Comparison of ENCODE assay signal across 8 cellular contexts in genomic region chr19:52269338-52270261, GRCh38. TPM values are rescaled to one million over a fixed set of nuclear protein-coding genes. Genes with fewer than 3 reads are reported as not detected.
DNase-seq lines count a peak whose midpoint lies in the region; ATAC-seq, FAIRE-seq and TF ChIP-seq lines count a peak whose summit lies in the region.

Gene ZNF766, plus strand, starts transcription at chr19:52269587. Its CDS starts 27 bp downstream, at chr19:52269614.

- H3K4me3 ChIP-seq in AG09309 (ENCODE audit: control insufficient read depth, low read depth, low read length) (peak within 1 kb of the TSS; percentile 60), keratinocyte (ENCODE audit: control insufficient read depth in 2 of 3, extremely low read depth in 1 of 3, insufficient read depth in 2 of 3, low read depth in 1 of 3, low read length in 3 of 3) (peak within 1 kb of the TSS; percentile 84 to 98 (median 85))

- peak within 1 kb of the TSS; percentile 89 for H2AFZ ChIP-seq in keratinocyte (ENCODE audit: control insufficient read depth, low read length)

- dilution Hi-C loops in keratinocyte (cut with MboI; ENCODE audit: extremely low pct_ligation_motif_present, low sequenced_read_pairs): no loop called here

- peak within 1 kb of the TSS; percentile 97 for H3K4me2 ChIP-seq in keratinocyte (ENCODE audit: control insufficient read depth, extremely low read depth, insufficient read depth, low read depth, low read length)

- DNase-seq in AG09309 (ENCODE audit: low read depth) (peak; percentile 71), NCI-H460 (ENCODE audit: extremely low read depth, low read depth) (peak; percentile 86), cerebellar nuclear complex (lab: John Stamatoyannopoulos, UW) (peak; percentile 48 to 86), keratinocyte (ENCODE audit: low read depth, low spot score) (peak; percentile 48)
- peak; percentile 98 for DNase-seq in activated CD4-positive, CD25-positive, alpha-beta regulatory T cell treated with anti-CD3 and anti-CD28 coated beads, Interleukin-2, amount 50 U/mL, for 72 hours
- peak; percentile 95 to 98 for DNase-seq in stimulated activated CD4-positive, alpha-beta T cell treated with anti-CD3 and anti-CD28 coated beads, Interleukin-15, amount 100 ng/mL, for 1 hour (ENCODE audit: low read depth in 1 of 2, low spot score in 1 of 2)

- FAIRE-seq in keratinocyte (lab: Jason Lieb, UNC): no peak

- no peak for TF ChIP-seq CTCF in AG09309 (IDR thresholded peaks at IDR 0.05; ENCODE audit: control insufficient read depth, insufficient read depth, low read depth, low read length, missing control alignments)
- no peak for TF ChIP-seq CTCF in keratinocyte (optimal IDR thresholded peaks at IDR 0.05 in 1 of 3, IDR thresholded peaks at IDR 0.05 in 1 of 3, conservative IDR thresholded peaks at IDR 0.05 in 1 of 3; ENCODE audit: extremely low read depth in 1 of 3, insufficient read depth in 2 of 3, low read length in 3 of 3)

- H4K20me1 ChIP-seq in keratinocyte (ENCODE audit: control insufficient read depth, extremely low read depth, insufficient read depth, low read length): no peaks in the 10 kb centered on the region

- H3K4me1 ChIP-seq in keratinocyte (ENCODE audit: control insufficient read depth, extremely low read depth, insufficient read depth, low read length): peaks cover 4% of the 10 kb centered on the region

- ATAC-seq in GM19043 (IDR thresholded peaks at IDR 0.05; ENCODE audit: low read depth, unreplicated experiment) (peak; percentile 95), HG03378 (IDR thresholded peaks at IDR 0.05; ENCODE audit: unreplicated experiment) (peak; percentile 87)

- H3K36me3 ChIP-seq in keratinocyte (ENCODE audit: control insufficient read depth in 2 of 2, extremely low read depth in 1 of 2, insufficient read depth in 2 of 2, low read length in 2 of 2): peaks cover 10 to 12% of the 10 kb centered on the region in 2 experiments

- peaks cover 44% of the 10 kb centered on the region for H3K79me2 ChIP-seq in keratinocyte (ENCODE audit: control insufficient read depth, insufficient read depth, low read length)

- peak within 1 kb of the TSS; percentile 100 for H3K9ac ChIP-seq in keratinocyte (ENCODE audit: control insufficient read depth, extremely low read depth, insufficient read depth, low read length)

- no peaks in the 10 kb centered on the region for H3K9me3 ChIP-seq in keratinocyte (ENCODE audit: control insufficient read depth, low read depth, low read length)

- peak within 1 kb of the TSS; percentile 98 for H3K27ac ChIP-seq in keratinocyte (ENCODE audit: control insufficient read depth, insufficient read depth, low read length)

- no peaks in the 10 kb centered on the region for H3K9me1 ChIP-seq in keratinocyte (ENCODE audit: control insufficient read depth, extremely low read depth, insufficient read depth, low read length)

- H3K27me3 ChIP-seq in keratinocyte (ENCODE audit: control insufficient read depth, extremely low read depth, insufficient read depth, low read length): no peaks in the 10 kb centered on the region

RNA-seq across cellular contexts. Expression of gene ZNF766, which starts in this region (rescaled TPM):
- 14.5 and 16.8 TPM in 2 replicates for total RNA-seq in NCI-H460 (2014; rRNA removed; shearing (Covaris generic))
- 3.9 and 4.2 TPM in 2 replicates for polyA plus RNA-seq in NCI-H460 (2014; cell fraction: nucleus; rRNA removed)
- polyA plus RNA-seq in keratinocyte: 7.5 to 10.6 TPM (median 7.9 TPM) in 3 replicates
- 12.9 TPM for polyA plus RNA-seq in keratinocyte (2011; ENCODE audit: low read depth)
- polyA plus RNA-seq in keratinocyte (2011; cell fraction: cytosol; rRNA removed): 4.5 and 10.6 TPM in 2 replicates
- polyA plus RNA-seq in keratinocyte (2011; cell fraction: nucleus; rRNA removed): 8.8 and 10.4 TPM in 2 replicates
- 8.1 and 9.1 TPM in 2 replicates for polyA plus RNA-seq in keratinocyte (2012; ENCODE audit: low replicate concordance)
- polyA minus RNA-seq in keratinocyte: 0.95 to 14.9 TPM (median 5.9 TPM) in 3 replicates
- 8.6 TPM for polyA minus RNA-seq in keratinocyte (2011; cell fraction: cytosol; rRNA and poly(A)+ RNA removed)
- polyA minus RNA-seq in keratinocyte (2011; cell fraction: nucleus; rRNA and poly(A)+ RNA removed): 3.9 and 10.3 TPM in 2 replicates

Comparison
In these comparisons a context has a peak if more than half of its experiments do, and no peak if none do; other contexts are left out.
1. Peak in every context shown above with its lines: DNase-seq, ATAC-seq, H3K4me3 ChIP-seq and H3K27ac ChIP-seq.
2. DNase-seq: peak in every context shown above with its lines; median percentile 98 in activated CD4-positive, CD25-positive, alpha-beta regulatory T cell treated with anti-CD3 and anti-CD28 coated beads, Interleukin-2, amount 50 U/mL, for 72 hours; 96 in stimulated activated CD4-positive, alpha-beta T cell treated with anti-CD3 and anti-CD28 coated beads, Interleukin-15, amount 100 ng/mL, for 1 hour; 86 in NCI-H460; 71 in AG09309; 67 in cerebellar nuclear complex; 48 in keratinocyte.